Comparison of ENCODE assay signal across 8 cellular contexts in genomic region chr16:9053006-9053601, GRCh38. TPM values are rescaled to one million over a fixed set of nuclear protein-coding genes. Genes with fewer than 3 reads are reported as not detected.
A peak's percentile ranks its signal among the peaks of the same experiment; 100 is the strongest.
DNase-seq lines count a peak whose midpoint lies in the region; ATAC-seq, FAIRE-seq and TF ChIP-seq lines count a peak whose summit lies in the region.

No MANE protein-coding gene starts in this region.

- H3K27me3 Mint-ChIP-seq in CD14-positive monocyte (ENCODE audit: low read depth in 3 of 3), result peaks cover 6 to 30% (median 12%) of the 10 kb centered on the region in 3 donors

- peak overlapping the region; percentile 51 for H3K4me2 ChIP-seq in HCT116 (ENCODE audit: low read length)

- peaks cover 7% of the 10 kb centered on the region for H3K4me1 Mint-ChIP-seq in CD14-positive monocyte

- no peaks in the 10 kb centered on the region for H3K79me2 ChIP-seq in HCT116 (ENCODE audit: insufficient read depth, low read length)

- TSS peak; percentile 37 for BruUV-seq in HCT116 (replicated peaks; lab: Mats Ljungman, UMichigan)

- RAD21 ChIA-PET in HCT116 (lab: Charles Lee; ENCODE audit: low non-redundant PET in 1 of 2, low total read pairs in 2 of 2, uncharacterized antibody in 2 of 2, unreplicated experiment in 2 of 2), result interaction anchor here in 1 of 2 experiments (0.6 kb wide), 1 partner anchor 38 kb away, joined by 7 read pairs; the partner anchor contains the start of gene HAPSTR1

- peak overlapping the region in 1 of 7 donors; percentile 18 for H3K27ac Mint-ChIP-seq in CD14-positive monocyte

- H3K4me1 ChIP-seq in HCT116 (ENCODE audit: control insufficient read depth in 1 of 2, insufficient read depth in 2 of 2, low read length in 2 of 2) (peaks cover 30 to 44% of the 10 kb centered on the region in 2 experiments), pancreas (no peaks in the 10 kb centered on the region)

- no peaks in the 10 kb centered on the region for H3K36me3 Mint-ChIP-seq in CD14-positive monocyte

- FAIRE-seq in pancreas (lab: Jason Lieb, UNC), result no peak

- H3K9ac ChIP-seq in HCT116 (ENCODE audit: low read length), result no peak overlapping the region

- H3K4me3 ChIP-seq in HCT116 (replicated peaks in 1 of 2; ENCODE audit: low read depth in 1 of 2, low read length in 2 of 2) (no peak overlapping the region), fibroblast of villous mesenchyme (ENCODE audit: low read depth, low read length) (peak overlapping the region; percentile 23), pancreas (no peak overlapping the region)

- peaks cover 0 to 4% (median 0%) of the 10 kb centered on the region in 7 donors for H3K9me3 Mint-ChIP-seq in CD14-positive monocyte

- CTCF ChIA-PET in HCT116 (lab: Charles Lee), result interaction anchor here (1.2 kb wide), 1 partner anchor 38 kb away, joined by 3 read pairs; the partner anchor contains the start of gene HAPSTR1

- H3K9me3 ChIP-seq in HCT116 (ENCODE audit: control insufficient read depth in 1 of 2, insufficient read depth in 1 of 2, low read depth in 1 of 2, low read length in 2 of 2) (no peaks in the 10 kb centered on the region), pancreas (no peaks in the 10 kb centered on the region)

- H3K9me2 ChIP-seq in HCT116 (ENCODE audit: insufficient read depth), result no peaks in the 10 kb centered on the region

- H2AFZ ChIP-seq in HCT116 (ENCODE audit: low read depth, low read length, poor library complexity, severe bottlenecking), result no peak overlapping the region

- DNase-seq in CD14-positive monocyte (ENCODE audit: low spot score), result peak; percentile 56
- DNase-seq in HCT116 (ENCODE audit: low read depth, low spot score), result peak; percentile 74
- DNase-seq in RPMI7951 (ENCODE audit: low read depth), result peak; percentile 68
- peak; percentile 88 for DNase-seq in fibroblast of villous mesenchyme (ENCODE audit: low read depth)
- peak in 4 of 6 donors; percentile 27 to 50 (median 41) for DNase-seq in pancreas
- no peak for DNase-seq in kidney glomerular epithelial cell (lab: John Stamatoyannopoulos, UW)
- DNase-seq in NCI-H2081 treated with DMSO at 0.1 percent for 48 hours (lab: John Stamatoyannopoulos, UW), result no peak

- no peaks in the 10 kb centered on the region for H4K20me1 ChIP-seq in HCT116 (ENCODE audit: insufficient read depth)

- H3K27me3 ChIP-seq in HCT116 (ENCODE audit: insufficient read depth, low read length) (no peaks in the 10 kb centered on the region), pancreas (no peaks in the 10 kb centered on the region)

- no peak for TF ChIP-seq CTCF in CD14-positive monocyte (IDR thresholded peaks at IDR 0.05)
- TF ChIP-seq CTCF in HCT116 (IDR thresholded peaks at IDR 0.05 in 2 of 3, conservative IDR thresholded peaks at IDR 0.05 in 1 of 3; ENCODE audit: borderline replicate concordance in 1 of 3, insufficient read depth in 1 of 3, low read depth in 2 of 3, low read length in 2 of 3), result no peak
- no peak for TF ChIP-seq CTCF in fibroblast of villous mesenchyme (IDR thresholded peaks at IDR 0.05; ENCODE audit: insufficient read depth, low read depth, low read length)
- TF ChIP-seq CTCF in pancreas (IDR thresholded peaks at IDR 0.05), result no peak

- peak; percentile 83 for ATAC-seq in HCT116
- peak; percentile 43 to 83 (median 64) for ATAC-seq in pancreas
- ATAC-seq in esophagus mucosa, result no peak

- 0 out of 2 replicates have a peak overlapping the region, but pooled peaks have one; percentile 11 for H3K27ac ChIP-seq in HCT116 (ENCODE audit: low read depth, low read length)
- no peak overlapping the region for H3K27ac ChIP-seq in pancreas

- no peak overlapping the region for H3K4me3 Mint-ChIP-seq in CD14-positive monocyte

- WGBS in pancreas, 2 donors, result 42% methylated on average over 9 of the region's 9 CpGs

- no peak for TF ChIP-seq POLR2A in HCT116 (IDR thresholded peaks at IDR 0.05; ENCODE audit: borderline replicate concordance, extremely low read depth, insufficient read depth, insufficient read length)

- POLR2A ChIA-PET in HCT116 (lab: Charles Lee), result interaction anchor here (0.6 to 0.9 kb wide), 2 partner anchors 15 to 16 kb away, joined by 3 to 5 read pairs; no protein-coding TSS in a partner anchor

- no peak for TF ChIP-seq RAD21 in HCT116 (IDR thresholded peaks at IDR 0.05; ENCODE audit: low read depth)

- intact Hi-C loops in CD14-positive monocyte (cut with micrococcal nuclease), result loop anchor here in 1 of 2 donors (5.0 kb wide), 1 partner anchor 39 kb away; the partner anchor contains the start of gene HAPSTR1
- intact Hi-C loops in HCT116 (cut with micrococcal nuclease), result no loop called here
- intact Hi-C loops in pancreas (cut with DNase I), result no loop called here

- H3K36me3 ChIP-seq in HCT116 (ENCODE audit: control insufficient read depth in 1 of 2, insufficient read depth in 2 of 2, low read length in 2 of 2) (no peaks in the 10 kb centered on the region), pancreas (no peaks in the 10 kb centered on the region)

TF ChIP-seq in HCT116, 20 proteins besides CTCF, POLR2A, EP300 and RAD21:
- TF ChIP-seq SIN3A (IDR thresholded peaks at IDR 0.05; ENCODE audit: low read depth) (no peak), FOSL1 (IDR thresholded peaks at IDR 0.05; ENCODE audit: low read depth) (no peak), MAX (IDR thresholded peaks at IDR 0.05) (peak; percentile 56; the same call in 1 of the 2 replicates), POLR2AphosphoS5 (IDR thresholded peaks at IDR 0.05; ENCODE audit: low read depth, low read length) (peak; percentile 82)

RNA-seq across cellular contexts. Expression of gene HAPSTR1, which starts 38.3 kb away (rescaled TPM):
- polyA plus RNA-seq in CD14-positive monocyte (10 to 100 TPM in 1 of 2 donors, 1 to 10 TPM in 1; 7.2 to 11.1 TPM), pancreas (10 to 100 TPM in 1 of 2 donors, 1 to 10 TPM in 1; 6.0 to 10.9 TPM)
- total RNA-seq in HCT116 (2021; ENCODE audit: unreplicated experiment) (54.9 TPM), fibroblast of villous mesenchyme (86.8 and 87.0 TPM in 2 replicates), pancreas (10 to 100 TPM; 17.1 to 35.5 (median 23.6) TPM), esophagus mucosa (50.1 TPM)
- 17.2 and 22.8 TPM in 2 replicates for polyA plus RNA-seq in HCT116 (2012)
- total RNA-seq in RPMI7951 (2014; rRNA removed; shearing (Covaris generic)), result 32.6 and 35.9 TPM in 2 replicates

Comparison
In these comparisons a context has a peak if more than half of its experiments do, and no peak if none do; other contexts are left out.
1. DNase-seq: peak in CD14-positive monocyte (single experiment), HCT116 (single experiment), RPMI7951 (single experiment), fibroblast of villous mesenchyme (single experiment) and pancreas (4 of 6); none in kidney glomerular epithelial cell (single experiment) and NCI-H2081 treated with DMSO at 0.1 percent for 48 hours (single experiment).